In the genomic region with DNA sequence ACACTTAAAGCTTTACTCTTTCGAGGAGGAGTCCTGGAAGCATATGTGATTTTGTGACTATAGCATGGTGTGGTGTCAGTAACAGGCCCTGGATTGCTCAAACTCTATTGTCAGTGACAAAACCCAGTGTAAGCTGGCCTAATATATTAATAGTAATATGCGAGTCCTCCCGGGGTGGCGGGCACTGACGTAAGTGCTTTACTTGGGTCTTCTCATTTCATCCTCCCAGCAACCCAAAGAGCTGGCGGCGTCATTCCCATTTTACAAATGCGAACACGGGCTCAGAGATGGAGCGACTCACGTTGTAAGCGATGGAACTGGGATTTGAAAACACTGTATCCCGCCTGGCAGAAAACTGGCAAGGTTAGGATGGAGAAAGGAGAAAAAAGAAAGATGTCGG, we compare ENCODE assay signal across 1 cellular context.
TF ChIP-seq lines count a peak whose summit lies in the region.

No MANE protein-coding gene starts in this region.

TF ChIP-seq in liver, 16 proteins besides CTCF, POLR2A, EP300 and RAD21 (continued from another document):
- TF ChIP-seq, protein P1, sequence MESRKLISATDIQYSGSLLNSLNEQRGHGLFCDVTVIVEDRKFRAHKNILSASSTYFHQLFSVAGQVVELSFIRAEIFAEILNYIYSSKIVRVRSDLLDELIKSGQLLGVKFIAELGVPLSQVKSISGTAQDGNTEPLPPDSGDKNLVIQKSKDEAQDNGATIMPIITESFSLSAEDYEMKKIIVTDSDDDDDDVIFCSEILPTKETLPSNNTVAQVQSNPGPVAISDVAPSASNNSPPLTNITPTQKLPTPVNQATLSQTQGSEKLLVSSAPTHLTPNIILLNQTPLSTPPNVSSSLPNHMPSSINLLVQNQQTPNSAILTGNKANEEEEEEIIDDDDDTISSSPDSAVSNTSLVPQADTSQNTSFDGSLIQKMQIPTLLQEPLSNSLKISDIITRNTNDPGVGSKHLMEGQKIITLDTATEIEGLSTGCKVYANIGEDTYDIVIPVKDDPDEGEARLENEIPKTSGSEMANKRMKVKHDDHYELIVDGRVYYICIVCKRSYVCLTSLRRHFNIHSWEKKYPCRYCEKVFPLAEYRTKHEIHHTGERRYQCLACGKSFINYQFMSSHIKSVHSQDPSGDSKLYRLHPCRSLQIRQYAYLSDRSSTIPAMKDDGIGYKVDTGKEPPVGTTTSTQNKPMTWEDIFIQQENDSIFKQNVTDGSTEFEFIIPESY (IDR thresholded peaks at IDR 0.05), result no peak
- TF ChIP-seq JUND (IDR thresholded peaks at IDR 0.05), result no peak
